In genomic region chr9:95763983-95764382, GRCh38 we compare ENCODE assay signal across 19 cellular contexts.
A peak's percentile ranks its signal among the peaks of the same experiment; 100 is the strongest.
DNase-seq lines count a peak whose midpoint lies in the region; ATAC-seq, FAIRE-seq and TF ChIP-seq lines count a peak whose summit lies in the region.
"Had no signal": no experiment of that assay in that cellular context is flagged by ENCODE, and none has a peak within 500 bp of the region (broad histone marks: within the 10 kb centered on the region; RNA-seq: fewer than 3 reads in every experiment).

No MANE protein-coding gene starts in this region.

- no peak overlapping the region for H3K56ac ChIP-seq in H1 (replicated peaks; ENCODE audit: insufficient read length, low read depth, low read length)

- peak overlapping the region; percentile 37 for H4K91ac ChIP-seq in H1 (replicated peaks; ENCODE audit: insufficient read length, low read length)

- no peaks in the 10 kb centered on the region for H3K79me2 ChIP-seq in HepG2 (ENCODE audit: insufficient read depth, low read length)
- no peaks in the 10 kb centered on the region for H3K79me2 ChIP-seq in H1 (ENCODE audit: control insufficient read depth in 1 of 2, insufficient read depth in 2 of 2, low read length in 2 of 2)

- H3K79me1 ChIP-seq in H1 (ENCODE audit: low read depth, low read length) = no peaks in the 10 kb centered on the region

- H3K14ac ChIP-seq in H1 (ENCODE audit: insufficient read length) = no peak overlapping the region

- no peak overlapping the region for H3K4me3 Mint-ChIP-seq in natural killer cell
- H3K4me3 Mint-ChIP-seq: CD8-positive, alpha-beta memory T cell; IgD-negative memory B cell had no signal

- no TSS peak for BruUV-seq in HepG2 (replicated peaks; lab: Mats Ljungman, UMichigan)

- H3K36me3 ChIP-seq in HepG2 (replicated peaks in 1 of 2; ENCODE audit: control insufficient read depth in 1 of 2, insufficient read depth in 2 of 2, low read length in 2 of 2) (no peaks in the 10 kb centered on the region), right lobe of liver (no peaks in the 10 kb centered on the region), H1 (ENCODE audit: control insufficient read depth in 2 of 4, insufficient read depth in 4 of 4, low read length in 3 of 4) (no peaks in the 10 kb centered on the region)
- H3K36me3 ChIP-seq: BLaER1 had no signal

- no peak overlapping the region for H3K27ac ChIP-seq in HepG2 (ENCODE audit: extremely low read length, insufficient read depth, low read length)
- H3K27ac ChIP-seq in right lobe of liver = no peak overlapping the region
- H3K27ac ChIP-seq in H1 (ENCODE audit: low read depth, low read length) = no peak overlapping the region
- H3K27ac ChIP-seq: BLaER1 had no signal

- ATAC-seq in HepG2 = no peak
- no peak for ATAC-seq in right lobe of liver
- no peak for ATAC-seq in natural killer cell
- ATAC-seq: HCT116 had no signal

- H3K9me3 ChIP-seq in HepG2 (ENCODE audit: low read length) (no peaks in the 10 kb centered on the region), right lobe of liver (no peaks in the 10 kb centered on the region), H1 (ENCODE audit: insufficient read depth in 2 of 2, low read depth in 1 of 2, low read length in 1 of 2) (no peaks in the 10 kb centered on the region)
- H3K9me3 ChIP-seq: BLaER1, Caco-2 had no signal

- peak overlapping the region in 1 of 3 experiments; percentile 31; a peak in 2 of 6 replicates for H3K4me3 ChIP-seq in HepG2 (replicated peaks in 1 of 3; ENCODE audit: insufficient read depth in 1 of 3, low read depth in 2 of 3, low read length in 3 of 3)
- no peak overlapping the region for H3K4me3 ChIP-seq in right lobe of liver
- H3K4me3 ChIP-seq in H1 (ENCODE audit: extremely low read depth in 1 of 4, insufficient read depth in 2 of 4, low read depth in 3 of 4, low read length in 4 of 4) = no peak overlapping the region
- H3K4me3 ChIP-seq: BLaER1 had no signal

- no peak overlapping the region for H3K27ac Mint-ChIP-seq in natural killer cell
- H3K27ac Mint-ChIP-seq: CD8-positive, alpha-beta memory T cell had no signal

- H3K4me1 Mint-ChIP-seq in natural killer cell = peaks cover 11 to 12% of the 10 kb centered on the region in 2 donors
- H3K4me1 Mint-ChIP-seq: IgD-negative memory B cell had no signal

- POLR2A ChIA-PET in HepG2 (lab: Yijun Ruan, JAX) = no interaction called here
- POLR2A ChIA-PET in H1 (lab: Charles Lee; ENCODE audit: partially characterized antibody) = no interaction called here

- H2AFZ ChIP-seq in HepG2 (ENCODE audit: low read length) = no peak overlapping the region
- no peak overlapping the region for H2AFZ ChIP-seq in H1 (ENCODE audit: low read length)

- no peaks in the 10 kb centered on the region for H4K20me1 ChIP-seq in HepG2 (ENCODE audit: insufficient read depth, low read length)
- no peaks in the 10 kb centered on the region for H4K20me1 ChIP-seq in H1 (replicated peaks in 1 of 2; ENCODE audit: control insufficient read depth in 1 of 2, insufficient read depth in 2 of 2, low read length in 2 of 2)
- H4K20me1 ChIP-seq: BLaER1 had no signal

- no peaks in the 10 kb centered on the region for H3K23me2 ChIP-seq in H1 (ENCODE audit: low read depth, low read length)

- peaks cover 0 to 2% of the 10 kb centered on the region in 2 donors for H3K9me3 Mint-ChIP-seq in natural killer cell
- H3K9me3 Mint-ChIP-seq: CD8-positive, alpha-beta memory T cell had no signal

- CTCF ChIA-PET in HepG2 (lab: Yijun Ruan, JAX; ENCODE audit: low intra/inter-chr PET ratio, low total read pairs) (no interaction called here), H1 (lab: Charles Lee; ENCODE audit: partially characterized antibody) (interaction anchor here (1.0 to 1.1 kb wide), 3 partner anchors 9 to 78 kb away, joined by 3 to 5 read pairs (median 3); no protein-coding TSS in a partner anchor)

- TF ChIP-seq RAD21 in HepG2 (CRISPR knock-in tag; IDR thresholded peaks at IDR 0.05) (no peak), H1 (IDR thresholded peaks at IDR 0.05 in 1 of 2, conservative IDR thresholded peaks at IDR 0.05 in 1 of 2; ENCODE audit: low read depth in 2 of 2, low read length in 2 of 2) (no peak)

- TF ChIP-seq POLR2A in HepG2 (IDR thresholded peaks at IDR 0.05; ENCODE audit: insufficient read depth in 1 of 2, low read depth in 2 of 2, low read length in 2 of 2) (no peak), right lobe of liver (IDR thresholded peaks at IDR 0.05) (no peak), H1 (IDR thresholded peaks at IDR 0.05; ENCODE audit: control extremely low read depth in 1 of 2, low read depth in 2 of 2, low read length in 2 of 2) (no peak)

- H2BK5ac ChIP-seq in H1 (ENCODE audit: low read depth, low read length) = peak overlapping the region; percentile 71; the same call in 1 of the 2 replicates

- H3K18ac ChIP-seq in H1 (ENCODE audit: extremely low read depth, low read length) = no peak overlapping the region; the same call in 1 of the 2 replicates

- no peak overlapping the region; the same call in 1 of the 2 replicates for H2AK5ac ChIP-seq in H1 (ENCODE audit: low read depth, low read length)

- no peak overlapping the region for H2BK15ac ChIP-seq in H1 (ENCODE audit: low read length)

- H2BK12ac ChIP-seq in H1 (ENCODE audit: low read depth, low read length) = no peak overlapping the region

- TF ChIP-seq CTCF in HepG2 (CRISPR knock-in tag; IDR thresholded peaks at IDR 0.05) (no peak), right lobe of liver (IDR thresholded peaks at IDR 0.05) (no peak), H1 (IDR thresholded peaks at IDR 0.05; ENCODE audit: control extremely low read depth in 1 of 3, insufficient read depth in 1 of 3, low read depth in 1 of 3, low read length in 3 of 3) (no peak), natural killer cell (IDR thresholded peaks at IDR 0.05) (no peak)

- H3K4me1 ChIP-seq in HepG2 (ENCODE audit: insufficient read depth, low read length) (peaks cover 21% of the 10 kb centered on the region), right lobe of liver (no peaks in the 10 kb centered on the region), H1 (replicated peaks in 1 of 4; ENCODE audit: control insufficient read depth in 3 of 4, insufficient read depth in 4 of 4, low read length in 3 of 4) (peaks cover 5 to 18% (median 17%) of the 10 kb centered on the region in 4 experiments)
- H3K4me1 ChIP-seq: BLaER1, Caco-2 had no signal

- H3K4ac ChIP-seq in H1 (replicated peaks; ENCODE audit: insufficient read length, low read depth, low read length) = no peak overlapping the region

- H3K9ac ChIP-seq in HepG2 (ENCODE audit: insufficient read depth, low read depth, low read length) (peak overlapping the region; percentile 37; the same call in 1 of the 2 replicates), H1 (replicated peaks in 1 of 4; ENCODE audit: extremely low read depth in 1 of 4, low read depth in 3 of 4, low read length in 3 of 4) (no peak overlapping the region)
- H3K9ac ChIP-seq: BLaER1 had no signal

- intact Hi-C loops in HepG2 (cut with micrococcal nuclease; ENCODE audit: unreplicated experiment) = no loop called here
- intact Hi-C loops in right lobe of liver (cut with DNase I) = no loop called here
- intact Hi-C loops in posterior vena cava (cut with DNase I) = no loop called here
- intact Hi-C loops in natural killer cell (cut with micrococcal nuclease) = no loop called here

- no peaks in the 10 kb centered on the region for H3K36me3 Mint-ChIP-seq in natural killer cell
- H3K36me3 Mint-ChIP-seq: CD8-positive, alpha-beta memory T cell; IgD-negative memory B cell had no signal

- no peaks in the 10 kb centered on the region for H3K27me3 ChIP-seq in HepG2 (ENCODE audit: control insufficient read depth in 1 of 2, insufficient read depth in 2 of 2, low read length in 2 of 2)
- H3K27me3 ChIP-seq in right lobe of liver = no peaks in the 10 kb centered on the region
- H3K27me3 ChIP-seq in H1 (replicated peaks in 1 of 4; ENCODE audit: control insufficient read depth in 3 of 4, extremely low read depth in 1 of 4, insufficient read depth in 3 of 4, low read length in 3 of 4) = no peaks in the 10 kb centered on the region
- H3K27me3 ChIP-seq: BLaER1 had no signal

- peak overlapping the region; percentile 94 for H3K4me2 ChIP-seq in HepG2 (ENCODE audit: low read depth, low read length)
- no peak overlapping the region for H3K4me2 ChIP-seq in H1 (ENCODE audit: insufficient read depth in 1 of 2, low read depth in 2 of 2, low read length in 2 of 2)
- H3K4me2 ChIP-seq: BLaER1 had no signal

- H4K5ac ChIP-seq in H1 (ENCODE audit: insufficient read length, low read depth, low read length) = no peak overlapping the region

- DNase-seq in HepG2 (ENCODE audit: low spot score) = no peak
- DNase-seq in right lobe of liver = no peak
- no peak for DNase-seq in H1 (ENCODE audit: low read depth in 1 of 2, low spot score in 2 of 2)
- DNase-seq in posterior vena cava (ENCODE audit: low spot score) = peak; percentile 63
- no peak for DNase-seq in activated CD4-positive, CD25-positive, alpha-beta regulatory T cell (lab: John Stamatoyannopoulos, UW)
- no peak for DNase-seq in natural killer cell
- DNase-seq in hypothalamus (lab: John Stamatoyannopoulos, UW) = no peak
- DNase-seq: 8988T; AML-193; Caco-2; CD8-positive, alpha-beta memory T cell; DND-41; GDM1 had no signal

- H2BK20ac ChIP-seq in H1 (ENCODE audit: low read length) = no peak overlapping the region

- no peak overlapping the region for H3K23ac ChIP-seq in H1 (ENCODE audit: insufficient read length)

- in situ Hi-C loops in HepG2 (cut with HindIII; ENCODE audit: extremely low pct_ligation_motif_present, low pct_unique_long_range_greater_than_20kb) = no loop called here

- no peak overlapping the region for H4K8ac ChIP-seq in H1 (ENCODE audit: extremely low read depth, insufficient read depth, low read length)

- FAIRE-seq in HepG2 (lab: Jason Lieb, UNC) = no peak
- FAIRE-seq in H1 (lab: Jason Lieb, UNC) = no peak
- FAIRE-seq: GM12892, GM19239, H54 had no signal

- 31% methylated on average over 2 of the region's 2 CpGs for WGBS in HepG2 (ENCODE audit: low lambda C conversion rate)
- WGBS in right lobe of liver (ENCODE audit: insufficient coverage, low coverage, low lambda C conversion rate, missing lambda C conversion rate) = 50% methylated on average over 2 of the region's 2 CpGs
- 73% methylated on average over 2 of the region's 2 CpGs; no CpG with 5 or more reads in 1 of the 2 experiments for WGBS in H1 (ENCODE audit: extremely low coverage in 1 of 2, insufficient coverage in 1 of 2, insufficient read length in 1 of 2, insufficient replicate concordance in 2 of 2, low coverage in 1 of 2, low lambda C conversion rate in 2 of 2, missing lambda C conversion rate in 1 of 2), 2 experiments

- H3K27me3 Mint-ChIP-seq in natural killer cell (ENCODE audit: low read depth in 2 of 2) = peaks cover 7 to 16% of the 10 kb centered on the region in 2 donors

- TF ChIP-seq EP300 in HepG2 (IDR thresholded peaks at IDR 0.05; ENCODE audit: low read depth in 2 of 2, low read length in 2 of 2) (no peak), HepG2 (CRISPR knock-in tag; IDR thresholded peaks at IDR 0.05; ENCODE audit: borderline replicate concordance) (no peak), H1 (IDR thresholded peaks at IDR 0.05; ENCODE audit: borderline replicate concordance in 1 of 2, low read depth in 2 of 2, low read length in 2 of 2) (no peak)

- no peak overlapping the region for H2BK120ac ChIP-seq in H1 (replicated peaks; ENCODE audit: low read depth, low read length)

TF ChIP-seq in HepG2, 621 proteins besides CTCF, POLR2A, EP300 and RAD21 (continues in another document):
- TF ChIP-seq AKAP8 (CRISPR knock-in tag; IDR thresholded peaks at IDR 0.05) (no peak), RELA (CRISPR knock-in tag; IDR thresholded peaks at IDR 0.05) (no peak)

TF ChIP-seq in H1, 55 proteins besides CTCF, POLR2A, EP300 and RAD21 (continues in another document):
- TF ChIP-seq ZNF274 (IDR thresholded peaks at IDR 0.05; ENCODE audit: borderline replicate concordance, extremely low read depth, low read length) = no peak
